18 cellular contexts compared by ENCODE assay signal in genomic region chr14:100605706-100606686, GRCh38. TPM values are rescaled to one million over a fixed set of nuclear protein-coding genes. Genes with fewer than 3 reads are reported as not detected.
DNase-seq lines count a peak whose midpoint lies in the region; TF ChIP-seq lines count a peak whose summit lies in the region.
"Had no signal": no experiment of that assay in that cellular context is flagged by ENCODE, and none has a peak within 500 bp of the region (broad histone marks: within the 10 kb centered on the region; RNA-seq: fewer than 3 reads in every experiment).

No MANE protein-coding gene starts in this region.

- H3K4me3 Mint-ChIP-seq in H9 (no peak overlapping the region), endodermal cell (no peak overlapping the region)

- no peak overlapping the region for H2BK20ac ChIP-seq in H9 (ENCODE audit: low read depth, low read length, poor library complexity, severe bottlenecking)

- H3K4me2 ChIP-seq in H9 (ENCODE audit: insufficient read depth, insufficient read length, low read length): no peak overlapping the region
- H3K4me2 ChIP-seq: PC-9 had no signal

- no peak overlapping the region for H3K4ac ChIP-seq in H9 (ENCODE audit: low read depth, low read length)

- H3K23ac ChIP-seq in H9 (ENCODE audit: insufficient read length, low read depth, low read length): no peak overlapping the region

- H3K18ac ChIP-seq in H9 (ENCODE audit: insufficient read length, low read depth, low read length): no peak overlapping the region

- TF ChIP-seq CTCF in H9 (conservative IDR thresholded peaks at IDR 0.05) (no peak), endodermal cell (conservative IDR thresholded peaks at IDR 0.05) (no peak)

- no peak overlapping the region for H3K56ac ChIP-seq in H9 (ENCODE audit: insufficient read length, low read depth, low read length)

- no peak overlapping the region for H2BK12ac ChIP-seq in H9 (ENCODE audit: insufficient read length, low read depth, low read length)

- H3K4me1 Mint-ChIP-seq in H9: peaks cover 6 to 14% of the 10 kb centered on the region in 2 experiments; a peak in 3 of 4 replicates
- H3K4me1 Mint-ChIP-seq in endodermal cell: no peaks in the 10 kb centered on the region

- H3K4me3 ChIP-seq in endodermal cell (ENCODE audit: low read length): no peak overlapping the region
- H3K4me3 ChIP-seq: PC-9, SK-N-MC had no signal

- no peak overlapping the region for H4K91ac ChIP-seq in H9 (ENCODE audit: insufficient read length, low read depth, low read length)

- no peak overlapping the region for H2BK15ac ChIP-seq in H9 (ENCODE audit: low read depth, low read length)

- H3K27ac Mint-ChIP-seq in H9: no peak overlapping the region; a peak in 1 of 7 replicates
- H3K27ac Mint-ChIP-seq in endodermal cell: no peak overlapping the region

- no peak overlapping the region for H2BK120ac ChIP-seq in H9 (ENCODE audit: low read depth, low read length, poor library complexity, severe bottlenecking)

- DNase-seq in ELR (ENCODE audit: low read depth) (peak; percentile 10), H9 (no peak), endodermal cell (peak; percentile 47), posterior vena cava (ENCODE audit: low spot score) (peak; percentile 58), midbrain (lab: John Stamatoyannopoulos, UW) (no peak), GDM1 (lab: John Stamatoyannopoulos, UW) (no peak)
- DNase-seq in stimulated activated CD4-positive, alpha-beta T cell treated with anti-CD3 and anti-CD28 coated beads, Interleukin-4, amount 100 ng/mL, for 4 hours: no peak
- DNase-seq: activated gamma-delta T cell; BE2C; Calu3; foreskin keratinocyte; NCI-H1436 treated with DMSO at 0.1 percent for 48 hours; NCI-H2171 treated with DMSO at 0.1 percent for 48 hours; NCI-H774; PC-9; stimulated activated CD4-positive, alpha-beta T cell treated with anti-CD3 and anti-CD28 coated beads, Interleukin-4, amount 100 ng/mL, for 1 hour; T1000 had no signal

- no peak overlapping the region for H3K9ac ChIP-seq in H9 (ENCODE audit: extremely low read depth, insufficient read length, low read length)
- H3K9ac ChIP-seq in endodermal cell (ENCODE audit: extremely low read depth, low read length, poor library complexity, severe bottlenecking): no peak overlapping the region

- H3K9me3 ChIP-seq in H9 (ENCODE audit: control insufficient read depth, low read depth, low read length) (no peaks in the 10 kb centered on the region), endodermal cell (ENCODE audit: control insufficient read depth, low read length) (peaks cover 6% of the 10 kb centered on the region)
- H3K9me3 ChIP-seq: BE2C had no signal

- H3K36me3 ChIP-seq in endodermal cell (ENCODE audit: control insufficient read depth, insufficient read depth, low read length): no peaks in the 10 kb centered on the region
- H3K36me3 ChIP-seq: BE2C had no signal

- WGBS in H9 (ENCODE audit: extremely low coverage, insufficient read length, low lambda C conversion rate): no CpG with 5 or more reads among the region's 29 CpGs
- WGBS in endodermal cell (ENCODE audit: insufficient coverage in 1 of 2, insufficient read length in 1 of 2), 2 experiments: 87 to 89% methylated on average over 21 to 29 of the region's 29 CpGs

- H2AK5ac ChIP-seq in H9 (ENCODE audit: insufficient read length, low read length): no peak overlapping the region

- H3K79me1 ChIP-seq in H9 (ENCODE audit: insufficient read depth, low read depth, low read length, poor library complexity, severe bottlenecking): no peaks in the 10 kb centered on the region

- H3T11ph ChIP-seq in H9 (ENCODE audit: low read length): no peak overlapping the region

- no peak overlapping the region for H2AFZ ChIP-seq in H9 (ENCODE audit: low read length)
- H2AFZ ChIP-seq: PC-9 had no signal

- H3K23me2 ChIP-seq in H9 (ENCODE audit: insufficient read length, low read depth, low read length, poor library complexity, severe bottlenecking): no peaks in the 10 kb centered on the region

- H3K36me3 Mint-ChIP-seq in H9 (ENCODE audit: insufficient read depth in 1 of 3, low read depth in 3 of 3): peaks cover 0 to 4% (median 0%) of the 10 kb centered on the region in 3 experiments; a peak in 2 of 7 replicates
- no peaks in the 10 kb centered on the region for H3K36me3 Mint-ChIP-seq in endodermal cell (ENCODE audit: low read depth)

- no peak overlapping the region for H2BK5ac ChIP-seq in H9 (ENCODE audit: insufficient read length, low read length)

- H3K79me2 ChIP-seq in H9 (ENCODE audit: insufficient read depth, low read length): no peaks in the 10 kb centered on the region

- H3K27ac ChIP-seq in H9 (ENCODE audit: insufficient read length, low read depth, low read length) (no peak overlapping the region), endodermal cell (ENCODE audit: low read depth, low read length) (no peak overlapping the region)
- H3K27ac ChIP-seq: foreskin keratinocyte, PC-9, SK-N-MC had no signal

- H3K14ac ChIP-seq in H9 (ENCODE audit: insufficient read depth, low read length): peak overlapping the region; percentile 39; the same call in 1 of the 2 replicates

- H3K27me3 ChIP-seq in H9 (ENCODE audit: insufficient read depth, low read length) (no peaks in the 10 kb centered on the region), endodermal cell (ENCODE audit: control insufficient read depth, insufficient read depth, low read length, poor library complexity, severe bottlenecking) (peaks cover 17% of the 10 kb centered on the region)
- H3K27me3 ChIP-seq: BE2C had no signal

- no peak overlapping the region for H4K5ac ChIP-seq in H9 (ENCODE audit: insufficient read length, low read depth, low read length)

- no peaks in the 10 kb centered on the region for H4K20me1 ChIP-seq in H9 (ENCODE audit: control insufficient read depth, insufficient read depth, insufficient read length)

- no peak overlapping the region for H4K8ac ChIP-seq in H9 (replicated peaks; ENCODE audit: insufficient read length, low read depth, low read length)

- intact Hi-C loops in posterior vena cava (cut with DNase I): no loop called here

- H3K27me3 Mint-ChIP-seq in H9 (ENCODE audit: low read depth) (peaks cover 23% of the 10 kb centered on the region), endodermal cell (ENCODE audit: insufficient read depth) (peaks cover 20% of the 10 kb centered on the region)

- H3K9me3 Mint-ChIP-seq in H9 (peaks cover 3 to 5% of the 10 kb centered on the region in 2 experiments; a peak in 3 of 5 replicates), endodermal cell (no peaks in the 10 kb centered on the region)

- H3K4me1 ChIP-seq in H9 (ENCODE audit: insufficient read depth, low read length): no peaks in the 10 kb centered on the region
- H3K4me1 ChIP-seq in endodermal cell (ENCODE audit: control insufficient read depth, insufficient read depth, low read length): no peaks in the 10 kb centered on the region
- H3K4me1 ChIP-seq: BE2C, foreskin keratinocyte had no signal

RNA-seq across cellular contexts. Expression of gene BEGAIN, which starts 18.8 kb away (rescaled TPM):
- total RNA-seq in H9 (2021): 2.6 and 2.7 TPM in 2 replicates
- 1 to 10 TPM in 1 of 2 donors, under 1 TPM in 1; 0.91 to 1.3 TPM for total RNA-seq in endodermal cell
- polyA plus RNA-seq in endodermal cell (2013, experiment 1 of 2): 1.4 TPM
- polyA plus RNA-seq in endodermal cell (2013, experiment 2 of 2): 1.1 TPM
- 1 to 10 TPM in 1 of 2 donors, under 1 TPM in 1; 0.56 to 1.2 TPM for total RNA-seq in posterior vena cava
- total RNA-seq: PC-9 had no signal

Comparison
In these comparisons a context has a peak if more than half of its experiments do, and no peak if none do; other contexts are left out.
1. DNase-seq: peak in ELR (single experiment), endodermal cell (single experiment) and posterior vena cava (single experiment); none in H9 (single experiment), midbrain (single experiment), GDM1 (single experiment) and stimulated activated CD4-positive, alpha-beta T cell treated with anti-CD3 and anti-CD28 coated beads, Interleukin-4, amount 100 ng/mL, for 4 hours (0 of 2).